In genomic region chr14:105559384-105560046, GRCh38 we compare ENCODE assay signal across 8 cellular contexts. TPM values are rescaled to one million over a fixed set of nuclear protein-coding genes. Genes with fewer than 3 reads are reported as not detected.
DNase-seq lines count a peak whose midpoint lies in the region; ATAC-seq and TF ChIP-seq lines count a peak whose summit lies in the region.
"Not testable (repeated sequence)": the region's sequence is repeated elsewhere in the genome, so short reads cannot be mapped to it uniquely, and the experiment has no call there.

No MANE protein-coding gene starts in this region.

- H3K9me3 ChIP-seq in OCI-LY3 (ENCODE audit: insufficient read depth, low read length); lower lobe of right lung: not testable (repeated sequence)

- peaks cover 22% of the 10 kb centered on the region for H3K27me3 Mint-ChIP-seq in stimulated activated naive CD8-positive, alpha-beta T cell treated with anti-CD3 and anti-CD28 coated beads, Interleukin-15, amount 100 ng/mL, for 72 hours

- peak overlapping the region; percentile 87 for H3K9ac ChIP-seq in OCI-LY3 (ENCODE audit: low read length)

- not testable (repeated sequence) for H2AFZ ChIP-seq in OCI-LY3 (ENCODE audit: low read depth, low read length)

- TF ChIP-seq POLR2A in GM18505 (IDR thresholded peaks at IDR 0.05; ENCODE audit: borderline replicate concordance, extremely low read depth, insufficient read depth, insufficient read length), result not testable (repeated sequence)

- intact Hi-C loops in lower lobe of right lung (cut with DNase I), result not testable (repeated sequence)

- H3K36me3 ChIP-seq in OCI-LY3 (replicated peaks; ENCODE audit: low read depth, low read length); lower lobe of right lung: not testable (repeated sequence)

- not testable (repeated sequence) for TF ChIP-seq CTCF in OCI-LY3 (IDR thresholded peaks at IDR 0.05; ENCODE audit: low read depth, low read length); lower lobe of right lung (IDR thresholded peaks at IDR 0.05)

- H3K4me1 Mint-ChIP-seq in stimulated activated naive CD8-positive, alpha-beta T cell treated with anti-CD3 and anti-CD28 coated beads, Interleukin-15, amount 100 ng/mL, for 72 hours, result not testable (repeated sequence)

- not testable (repeated sequence) for H3K27ac Mint-ChIP-seq in activated naive CD4-positive, alpha-beta T cell treated with anti-CD3 and anti-CD28 coated beads, Interleukin-2, amount 50 U/mL, for 72 hours; stimulated activated naive CD8-positive, alpha-beta T cell treated with anti-CD3 and anti-CD28 coated beads, Interleukin-15, amount 100 ng/mL, for 72 hours

- peaks cover 22% of the 10 kb centered on the region for H3K79me2 ChIP-seq in OCI-LY3 (ENCODE audit: low read length)

- not testable (repeated sequence) for DNase-seq in activated naive CD4-positive, alpha-beta T cell treated with anti-CD3 and anti-CD28 coated beads, Interleukin-2, amount 50 U/mL, for 72 hours (ENCODE audit: low spot score in 2 of 2); lower lobe of right lung
- DNase-seq in stimulated activated naive CD8-positive, alpha-beta T cell treated with anti-CD3 and anti-CD28 coated beads, Interleukin-15, amount 100 ng/mL, for 72 hours, result peak; percentile 17 to 32

- H3K4me2 ChIP-seq in OCI-LY3 (ENCODE audit: low read length), result peak overlapping the region; percentile 84

- peaks cover 38% of the 10 kb centered on the region for H3K4me1 ChIP-seq in OCI-LY3 (ENCODE audit: low read length)
- H3K4me1 ChIP-seq in lower lobe of right lung, result not testable (repeated sequence)

- not testable (repeated sequence) for H3K9me3 Mint-ChIP-seq in activated naive CD4-positive, alpha-beta T cell treated with anti-CD3 and anti-CD28 coated beads, Interleukin-2, amount 50 U/mL, for 72 hours
- peaks cover 12 to 13% of the 10 kb centered on the region in 2 donors for H3K9me3 Mint-ChIP-seq in stimulated activated naive CD8-positive, alpha-beta T cell treated with anti-CD3 and anti-CD28 coated beads, Interleukin-15, amount 100 ng/mL, for 72 hours

- peak; percentile 44 for ATAC-seq in GM18505 (IDR thresholded peaks at IDR 0.05; ENCODE audit: unreplicated experiment)
- peak; percentile 47 for ATAC-seq in GM19467 (IDR thresholded peaks at IDR 0.05; ENCODE audit: unreplicated experiment)
- ATAC-seq in HG02759 (IDR thresholded peaks at IDR 0.05; ENCODE audit: unreplicated experiment), result peak; percentile 64
- ATAC-seq in HG03280 (IDR thresholded peaks at IDR 0.05; ENCODE audit: unreplicated experiment), result peak; percentile 53
- peak; percentile 65 to 67 for ATAC-seq in activated naive CD4-positive, alpha-beta T cell treated with anti-CD3 and anti-CD28 coated beads, Interleukin-2, amount 50 U/mL, for 72 hours
- ATAC-seq in lower lobe of right lung, result peak; percentile 57 to 70
- peak; percentile 50 for ATAC-seq in stimulated activated naive CD8-positive, alpha-beta T cell treated with anti-CD3 and anti-CD28 coated beads, Interleukin-15, amount 100 ng/mL, for 72 hours

- H4K20me1 ChIP-seq in OCI-LY3 (ENCODE audit: insufficient read depth, low read length), result not testable (repeated sequence)

- peak overlapping the region; percentile 73 for H3K4me3 ChIP-seq in OCI-LY3 (ENCODE audit: low read length)
- H3K4me3 ChIP-seq in lower lobe of right lung, result not testable (repeated sequence)

- not testable (repeated sequence) for H3K36me3 Mint-ChIP-seq in activated naive CD4-positive, alpha-beta T cell treated with anti-CD3 and anti-CD28 coated beads, Interleukin-2, amount 50 U/mL, for 72 hours

- H3K27ac ChIP-seq in OCI-LY3 (ENCODE audit: low read length), result peak overlapping the region; percentile 78
- not testable (repeated sequence) for H3K27ac ChIP-seq in lower lobe of right lung

- H3K4me3 Mint-ChIP-seq in stimulated activated naive CD8-positive, alpha-beta T cell treated with anti-CD3 and anti-CD28 coated beads, Interleukin-15, amount 100 ng/mL, for 72 hours, result not testable (repeated sequence)

- not testable (repeated sequence) for H3K27me3 ChIP-seq in OCI-LY3 (ENCODE audit: low read depth, low read length)
- H3K27me3 ChIP-seq in lower lobe of right lung (ENCODE audit: low read depth), result peaks cover 10% of the 10 kb centered on the region

RNA-seq across cellular contexts. Expression of gene TMEM121, which starts 33.1 kb away (rescaled TPM):
- total RNA-seq in activated naive CD4-positive, alpha-beta T cell treated with anti-CD3 and anti-CD28 coated beads, Interleukin-2, amount 50 U/mL, for 72 hours, result 10 to 100 TPM in 1 of 2 donors, 1 to 10 TPM in 1; 2.2 to 10.2 TPM
- 3.0 TPM for total RNA-seq in lower lobe of right lung
